8 cellular contexts compared by ENCODE assay signal in the genomic region with DNA sequence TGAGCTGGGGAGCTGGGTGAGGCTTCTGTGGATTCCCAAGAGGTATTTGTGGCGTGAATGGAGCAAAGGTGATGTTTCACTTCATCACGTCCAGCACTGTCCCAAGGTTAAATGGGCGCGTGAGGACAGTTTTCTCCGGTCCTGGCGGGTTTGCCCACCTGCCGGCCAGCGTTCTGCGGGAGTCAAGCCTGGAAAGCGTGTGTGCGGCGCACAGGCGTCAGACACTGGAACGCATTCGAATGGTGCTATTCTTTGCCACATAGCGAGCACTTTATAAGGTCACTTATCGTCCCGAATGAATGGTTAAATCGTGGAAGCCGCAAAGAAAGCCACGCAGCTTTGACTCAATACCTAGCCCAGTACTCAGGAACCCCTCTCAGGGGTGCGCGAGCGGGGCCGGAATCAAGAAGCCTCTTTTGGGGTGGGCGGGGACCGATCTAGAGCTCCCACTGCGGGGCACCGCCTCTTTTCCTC. TPM values are rescaled to one million over a fixed set of nuclear protein-coding genes. Genes with fewer than 3 reads are reported as not detected.
DNase-seq lines count a peak whose midpoint lies in the region; ATAC-seq, FAIRE-seq and TF ChIP-seq lines count a peak whose summit lies in the region.

No MANE protein-coding gene starts in this region.

- H3K27me3 ChIP-seq in astrocyte (ENCODE audit: insufficient read depth, low read length) (no peaks in the 10 kb centered on the region), lung (ENCODE audit: control insufficient read depth, insufficient read depth) (no peaks in the 10 kb centered on the region), vagina (no peaks in the 10 kb centered on the region)

- TF ChIP-seq POLR2A in vagina (IDR thresholded peaks at IDR 0.05): no peak

- H3K4me3 Mint-ChIP-seq in activated naive CD4-positive, alpha-beta T cell treated with anti-CD3 and anti-CD28 coated beads, Interleukin-2, amount 50 U/mL, for 24 hours: peak overlapping the region; percentile 88
- peak overlapping the region; percentile 81 for H3K4me3 Mint-ChIP-seq in astrocyte (ENCODE audit: unreplicated experiment)

- WGBS in lung, 2 donors: 6 to 8% methylated on average over 26 to 29 of the region's 29 CpGs

- DNase-seq in activated naive CD4-positive, alpha-beta T cell treated with anti-CD3 and anti-CD28 coated beads, Interleukin-2, amount 50 U/mL, for 16 hours: no peak
- no peak for DNase-seq in astrocyte (ENCODE audit: low read depth)
- DNase-seq in lung (ENCODE audit: low spot score): no peak
- DNase-seq in vagina (ENCODE audit: extremely low spot score in 2 of 2): no peak
- no peak for DNase-seq in SIG-M5 treated with dmso at 0.1 percent for 504 hours (lab: John Stamatoyannopoulos, UW; ENCODE audit: unreplicated experiment)
- DNase-seq in NCI-H187 (lab: John Stamatoyannopoulos, UW): no peak
- no peak for DNase-seq in ecto neural progenitor cell (ENCODE audit: low spot score)

- H3K9me3 Mint-ChIP-seq in activated naive CD4-positive, alpha-beta T cell treated with anti-CD3 and anti-CD28 coated beads, Interleukin-2, amount 50 U/mL, for 24 hours: no peaks in the 10 kb centered on the region
- H3K9me3 Mint-ChIP-seq in astrocyte (ENCODE audit: unreplicated experiment): no peaks in the 10 kb centered on the region

- H3K36me3 Mint-ChIP-seq in activated naive CD4-positive, alpha-beta T cell treated with anti-CD3 and anti-CD28 coated beads, Interleukin-2, amount 50 U/mL, for 24 hours: peaks cover 13% of the 10 kb centered on the region
- H3K36me3 Mint-ChIP-seq in astrocyte (ENCODE audit: low read depth, unreplicated experiment): peaks cover 6% of the 10 kb centered on the region

- peak overlapping the region; percentile 90 for H2AFZ ChIP-seq in astrocyte (ENCODE audit: low read depth, low read length)

- H3K4me1 Mint-ChIP-seq in activated naive CD4-positive, alpha-beta T cell treated with anti-CD3 and anti-CD28 coated beads, Interleukin-2, amount 50 U/mL, for 24 hours: peaks cover 37% of the 10 kb centered on the region
- peaks cover 14% of the 10 kb centered on the region for H3K4me1 Mint-ChIP-seq in astrocyte (ENCODE audit: low read depth, unreplicated experiment)

- intact Hi-C loops in vagina (cut with DNase I): no loop called here

- peak overlapping the region; percentile 95 for H3K27ac Mint-ChIP-seq in activated naive CD4-positive, alpha-beta T cell treated with anti-CD3 and anti-CD28 coated beads, Interleukin-2, amount 50 U/mL, for 24 hours
- H3K27ac Mint-ChIP-seq in astrocyte (ENCODE audit: unreplicated experiment): no peak overlapping the region

- FAIRE-seq in astrocyte (lab: Jason Lieb, UNC): no peak

- H3K27me3 Mint-ChIP-seq in activated naive CD4-positive, alpha-beta T cell treated with anti-CD3 and anti-CD28 coated beads, Interleukin-2, amount 50 U/mL, for 24 hours: no peaks in the 10 kb centered on the region
- H3K27me3 Mint-ChIP-seq in astrocyte (ENCODE audit: low read depth, unreplicated experiment): peaks cover 8% of the 10 kb centered on the region

- H3K9me3 ChIP-seq in astrocyte (ENCODE audit: insufficient read depth, low read depth, low read length) (no peaks in the 10 kb centered on the region), lung (ENCODE audit: control insufficient read depth in 2 of 2, insufficient read depth in 1 of 2, low read length in 1 of 2) (no peaks in the 10 kb centered on the region), vagina (no peaks in the 10 kb centered on the region)

- H3K36me3 ChIP-seq in astrocyte (ENCODE audit: insufficient read depth, low read length): peaks cover 9% of the 10 kb centered on the region
- peaks cover 3 to 9% of the 10 kb centered on the region in 2 donors for H3K36me3 ChIP-seq in lung (ENCODE audit: control insufficient read depth in 2 of 2, insufficient read depth in 2 of 2, low read length in 2 of 2)
- peaks cover 0 to 7% of the 10 kb centered on the region in 2 donors for H3K36me3 ChIP-seq in vagina

- H3K4me3 ChIP-seq in astrocyte (ENCODE audit: insufficient read depth, low read depth, low read length) (peak overlapping the region; percentile 96), lung (peak overlapping the region; percentile 58), vagina (peak overlapping the region; percentile 72 to 99)

- H3K27ac ChIP-seq in astrocyte (ENCODE audit: low read depth, low read length) (no peak overlapping the region), lung (ENCODE audit: low read depth in 1 of 2, low read length in 1 of 2) (no peak overlapping the region), vagina (peak overlapping the region; percentile 81)

- H3K4me1 ChIP-seq in astrocyte (ENCODE audit: insufficient read depth, low read length) (peaks cover 11% of the 10 kb centered on the region), lung (ENCODE audit: control insufficient read depth in 2 of 2, insufficient read depth in 2 of 2, low read length in 2 of 2) (peaks cover 2 to 8% of the 10 kb centered on the region in 2 donors), vagina (peaks cover 28% of the 10 kb centered on the region)

- TF ChIP-seq CTCF in astrocyte (IDR thresholded peaks at IDR 0.05; ENCODE audit: insufficient read depth, low read depth, low read length) (no peak), lung (IDR thresholded peaks at IDR 0.05; ENCODE audit: control extremely low read depth, extremely low read depth) (no peak), vagina (IDR thresholded peaks at IDR 0.05) (peak in 1 of 3 experiments; percentile 91)

- H4K20me1 ChIP-seq in astrocyte (ENCODE audit: insufficient read depth, low read length): peaks cover 39% of the 10 kb centered on the region

- H3K9ac ChIP-seq in astrocyte (ENCODE audit: low read length): peak overlapping the region; percentile 99

- ATAC-seq in lung (ENCODE audit: insufficient read depth, low FRiP score): no peak

- peaks cover 46% of the 10 kb centered on the region for H3K79me2 ChIP-seq in astrocyte (ENCODE audit: insufficient read depth, low read length)

- peak overlapping the region; percentile 89 for H3K4me2 ChIP-seq in astrocyte (ENCODE audit: low read length)

RNA-seq across cellular contexts. Expression of a gene that starts 0.4 kb away (rescaled TPM):
- total RNA-seq in astrocyte (118 and 129 TPM in 2 replicates), lung (10 to 100 TPM; 74.1 to 87.9 TPM), vagina (46.9 TPM)
- polyA plus RNA-seq in lung: 10 to 100 TPM; 47.8 to 61.2 TPM

RNA-seq across cellular contexts. Expression of a gene that starts 42.9 kb away (rescaled TPM):
- total RNA-seq in astrocyte: 7.2 and 7.6 TPM in 2 replicates
- 1 to 10 TPM; 1.7 to 2.2 TPM for total RNA-seq in lung
- under 1 TPM; 0.41 to 1.00 TPM for polyA plus RNA-seq in lung
- total RNA-seq in vagina: 4.9 TPM
